2 cellular contexts compared by ENCODE assay signal in genomic region chr2:176096243-176096985, GRCh38.
A peak's percentile ranks its signal among the peaks of the same experiment; 100 is the strongest.
TF ChIP-seq lines count a peak whose summit lies in the region.

No MANE protein-coding gene starts in this region.

TF ChIP-seq in GM23338, 12 proteins besides CTCF, POLR2A, EP300 and RAD21:
- peak; percentile 23 for TF ChIP-seq EZH2 (IDR thresholded peaks at IDR 0.05; ENCODE audit: low read depth, unreplicated experiment)
- no peak for TF ChIP-seq ZNF462 (CRISPR knock-in tag; IDR thresholded peaks at IDR 0.05)
- no peak for TF ChIP-seq ZNF331 (CRISPR knock-in tag; IDR thresholded peaks at IDR 0.05; ENCODE audit: low read depth)

TF ChIP-seq in endothelial cell of umbilical vein, 7 proteins besides CTCF, POLR2A, EP300 and RAD21:
- no peak for TF ChIP-seq JUN (IDR thresholded peaks at IDR 0.05; ENCODE audit: borderline replicate concordance, insufficient read depth, insufficient read length, low read depth)
- TF ChIP-seq POLR2AphosphoS5 (IDR thresholded peaks at IDR 0.05; ENCODE audit: insufficient read depth, low read depth, low read length): no peak
- TF ChIP-seq EZH2 (IDR thresholded peaks at IDR 0.05; ENCODE audit: borderline replicate concordance, low read depth, low read length, severe bottlenecking): no peak
- TF ChIP-seq MYC (IDR thresholded peaks at IDR 0.05; ENCODE audit: low read depth, low read length): no peak
- no peak for TF ChIP-seq MAX (IDR thresholded peaks at IDR 0.05; ENCODE audit: insufficient read depth, insufficient read length)
- no peak for TF ChIP-seq FOS (IDR thresholded peaks at IDR 0.05; ENCODE audit: borderline replicate concordance, insufficient read depth, low read length)
- no peak for TF ChIP-seq GATA2 (IDR thresholded peaks at IDR 0.05; ENCODE audit: insufficient read depth, insufficient read length, low read depth, low read length)
